ENCODE assay signal across 18 cellular contexts in the genomic region with DNA sequence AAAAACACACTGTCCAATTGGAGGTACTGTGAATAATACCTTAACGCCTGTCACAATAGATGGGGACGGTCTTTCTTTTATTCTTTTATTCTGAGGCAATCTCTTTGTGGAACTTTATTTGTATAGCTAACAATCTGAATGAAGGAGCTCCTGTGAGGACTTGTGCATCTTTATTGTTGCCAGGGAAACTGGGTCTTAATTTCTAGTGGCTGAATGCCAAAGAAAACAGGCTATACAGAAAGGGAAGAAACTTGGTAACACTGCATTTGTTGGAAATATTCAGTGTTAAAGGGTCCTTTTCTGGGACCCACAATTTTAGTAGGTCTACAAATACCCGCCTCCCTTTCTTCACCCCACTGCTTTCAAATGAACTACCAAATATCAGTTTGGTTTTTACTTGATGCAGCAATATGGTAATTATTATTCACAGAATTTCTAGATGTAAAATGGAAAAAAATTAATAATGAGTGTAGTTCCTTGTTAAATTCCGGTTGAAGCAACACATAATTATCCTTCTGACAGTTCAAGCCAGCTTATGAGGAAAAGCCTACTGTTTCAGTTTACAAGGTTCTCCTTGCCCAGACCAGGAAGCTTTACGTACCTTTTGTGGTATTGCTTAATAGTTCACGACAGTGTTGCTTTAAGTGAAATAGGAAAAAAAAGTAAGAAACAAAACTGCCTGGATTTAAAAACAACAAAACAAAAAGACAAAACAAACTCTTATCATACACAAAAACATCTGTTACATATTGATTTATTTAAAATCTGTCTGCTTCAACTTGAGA.
DNase-seq lines count a peak whose midpoint lies in the region; ATAC-seq and TF ChIP-seq lines count a peak whose summit lies in the region.
"Had no signal": no experiment of that assay in that cellular context is flagged by ENCODE, and none has a peak within 500 bp of the region (broad histone marks: within the 10 kb centered on the region; RNA-seq: fewer than 3 reads in every experiment).

No MANE protein-coding gene starts in this region.

- no peak for TF ChIP-seq CTCF in mucosa of descending colon (IDR thresholded peaks at IDR 0.05)

- intact Hi-C loops in mucosa of descending colon (cut with DNase I, micrococcal nuclease) = no loop called here

- H3K9me3 ChIP-seq in SK-N-MC (ENCODE audit: low read depth, low read length) = no peaks in the 10 kb centered on the region
- no peaks in the 10 kb centered on the region for H3K9me3 ChIP-seq in mucosa of descending colon
- H3K9me3 ChIP-seq: BLaER1, left lung had no signal

- H3K36me3 ChIP-seq in SK-N-MC (ENCODE audit: insufficient read depth, low read length) (no peaks in the 10 kb centered on the region), mucosa of descending colon (ENCODE audit: low read depth) (no peaks in the 10 kb centered on the region)
- H3K36me3 ChIP-seq: BLaER1, left lung had no signal

- peak overlapping the region; percentile 30 for H3K9ac ChIP-seq in SK-N-MC (ENCODE audit: insufficient read length)
- H3K9ac ChIP-seq: BLaER1 had no signal

- DNase-seq in NCI-H2029 treated with DMSO at 0.1 percent for 48 hours (lab: John Stamatoyannopoulos, UW) (peak; percentile 13), NCI-H2029 (lab: John Stamatoyannopoulos, UW) (no peak), NCI-H1930 (lab: John Stamatoyannopoulos, UW) (peak; percentile 93 to 94), SK-N-MC (ENCODE audit: low read depth, low spot score) (no peak), mucosa of descending colon (no peak), cerebellar cortex (ENCODE audit: low spot score) (no peak), SKM-1 (lab: John Stamatoyannopoulos, UW; ENCODE audit: unreplicated experiment) (no peak), midbrain (lab: John Stamatoyannopoulos, UW) (no peak)
- DNase-seq: activated CD4-positive, alpha-beta T cell treated with anti-CD3 and anti-CD28 coated beads, Interleukin-2, amount 10 ng/mL, durations not matched to agents 7 days and 5 days; activated CD8-positive, alpha-beta memory T cell treated with anti-CD3 and anti-CD28 coated beads, Interleukin-2, amount 50 U/mL, for 4 hours; activated effector memory CD4-positive, alpha-beta T cell treated with anti-CD3 and anti-CD28 coated beads, Interleukin-2, amount 50 U/mL, for 16 hours; HCEC 1CT; left lung; NCI-H226; occipital lobe; retina; T-cell had no signal

- peak; percentile 70 for ATAC-seq in mucosa of descending colon
- ATAC-seq: left lung, T-cell had no signal

- 0 out of 2 replicates have a peak overlapping the region, but pooled peaks have one; percentile 11 for H3K4me3 ChIP-seq in SK-N-MC
- no peak overlapping the region for H3K4me3 ChIP-seq in mucosa of descending colon
- H3K4me3 ChIP-seq: BLaER1, left lung had no signal

- no peaks in the 10 kb centered on the region for H3K4me1 ChIP-seq in mucosa of descending colon (ENCODE audit: low read depth)
- H3K4me1 ChIP-seq: BLaER1, left lung had no signal

- H3K27ac ChIP-seq in SK-N-MC = peak overlapping the region; percentile 63
- H3K27ac ChIP-seq: BLaER1, left lung had no signal

Comparison
In these comparisons a context has a peak if more than half of its experiments do, and no peak if none do; other contexts are left out.
1. DNase-seq: peak in NCI-H2029 treated with DMSO at 0.1 percent for 48 hours (single experiment) and NCI-H1930 (2 of 2); none in NCI-H2029 (single experiment), SK-N-MC (single experiment), mucosa of descending colon (0 of 3), cerebellar cortex (single experiment), SKM-1 (single experiment) and midbrain (single experiment).